9 cellular contexts compared by ENCODE assay signal in the genomic region with DNA sequence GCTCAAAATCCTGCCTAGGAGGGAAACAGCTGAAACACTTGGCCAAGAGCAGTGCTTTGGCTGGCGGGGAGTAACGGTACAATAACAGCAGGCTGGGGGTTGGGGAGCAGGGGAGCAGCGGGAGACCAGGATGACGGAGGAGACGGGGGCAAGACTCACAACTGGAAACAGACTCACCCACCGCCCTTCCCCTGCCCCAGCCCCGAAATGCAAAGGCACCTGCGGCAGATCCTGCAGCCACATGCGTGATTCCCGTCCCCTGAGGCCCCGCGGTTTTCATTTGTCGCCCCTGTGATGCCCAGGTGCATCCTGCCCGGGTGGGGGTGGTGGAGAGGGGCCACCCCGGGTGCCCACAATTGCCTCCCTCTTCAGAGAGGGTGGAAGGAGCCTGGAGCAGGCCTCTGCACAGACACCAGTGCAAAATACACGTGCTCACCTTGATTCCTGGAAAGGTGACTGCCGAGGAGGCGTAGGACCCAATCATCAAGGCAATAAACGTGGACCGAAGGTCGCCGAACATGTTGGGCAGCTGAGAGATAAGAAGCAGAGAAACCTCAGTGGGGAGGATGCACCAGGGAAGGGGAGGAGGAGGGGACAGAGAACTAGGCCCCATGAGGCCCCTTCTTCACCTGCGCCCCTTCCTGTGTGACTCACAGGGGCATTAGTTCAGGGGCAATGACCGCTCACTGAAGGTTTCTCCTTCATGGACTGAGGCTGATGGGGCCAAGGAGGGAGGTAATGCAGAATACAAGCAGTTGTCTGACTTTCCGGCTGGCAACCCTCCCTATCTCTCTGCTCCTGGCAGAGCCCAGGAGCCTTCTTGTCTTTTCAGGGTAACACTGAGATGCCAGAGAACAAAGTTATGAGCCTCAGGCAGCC. TPM values are rescaled to one million over a fixed set of nuclear protein-coding genes. Genes with fewer than 3 reads are reported as not detected.
DNase-seq lines count a peak whose midpoint lies in the region; ATAC-seq, FAIRE-seq and TF ChIP-seq lines count a peak whose summit lies in the region.
"Had no signal": no experiment of that assay in that cellular context is flagged by ENCODE, and none has a peak within 500 bp of the region (broad histone marks: within the 10 kb centered on the region; RNA-seq: fewer than 3 reads in every experiment).

No MANE protein-coding gene starts in this region.

- H2BK120ac ChIP-seq in H1 (replicated peaks; ENCODE audit: low read depth, low read length) = no peak overlapping the region

- H3K4me1 ChIP-seq in H1 (replicated peaks in 1 of 4; ENCODE audit: control insufficient read depth in 3 of 4, insufficient read depth in 4 of 4, low read length in 3 of 4) (peaks cover 0 to 6% (median under 1%) of the 10 kb centered on the region in 4 experiments; a peak in 3 of 7 replicates), HAP-1 (no peaks in the 10 kb centered on the region), gastroesophageal sphincter (peaks cover 0 to 19% (median 11%) of the 10 kb centered on the region in 3 donors)

- ATAC-seq in GM21381 (IDR thresholded peaks at IDR 0.05; ENCODE audit: unreplicated experiment) (peak; percentile 64), HG03439 (IDR thresholded peaks at IDR 0.05; ENCODE audit: unreplicated experiment) (peak; percentile 56), SK-N-SH treated with all-trans-retinoic acid at 6 μM for 48 hours (no peak), gastroesophageal sphincter (no peak)

- no peaks in the 10 kb centered on the region for H3K79me1 ChIP-seq in H1 (ENCODE audit: low read depth, low read length)

- no peak overlapping the region for H3K4ac ChIP-seq in H1 (replicated peaks; ENCODE audit: insufficient read length, low read depth, low read length)

- H4K8ac ChIP-seq in H1 (ENCODE audit: extremely low read depth, insufficient read depth, low read length) = peak overlapping the region; percentile 11; the same call in 1 of the 2 replicates

- in situ Hi-C loops in HAP-1 (cut with MboI; ENCODE audit: low sequenced_read_pairs) = no loop called here

- H2BK5ac ChIP-seq in H1 (ENCODE audit: low read depth, low read length) = peak overlapping the region; percentile 35

- no peak overlapping the region for H3K14ac ChIP-seq in H1 (ENCODE audit: insufficient read length)

- no peaks in the 10 kb centered on the region for H4K20me1 ChIP-seq in H1 (replicated peaks in 1 of 2; ENCODE audit: control insufficient read depth in 1 of 2, insufficient read depth in 2 of 2, low read length in 2 of 2)

- no peak overlapping the region for H2AFZ ChIP-seq in H1 (ENCODE audit: low read length)

- H2BK20ac ChIP-seq in H1 (ENCODE audit: low read length) = no peak overlapping the region

- TF ChIP-seq RAD21 in H1 (IDR thresholded peaks at IDR 0.05 in 1 of 2, conservative IDR thresholded peaks at IDR 0.05 in 1 of 2; ENCODE audit: low read depth in 2 of 2, low read length in 2 of 2) = no peak

- H2BK12ac ChIP-seq in H1 (ENCODE audit: low read depth, low read length) = no peak overlapping the region

- POLR2A ChIA-PET in H1 (lab: Charles Lee; ENCODE audit: partially characterized antibody) = no interaction called here

- H3K36me3 ChIP-seq in H1 (ENCODE audit: control insufficient read depth in 2 of 4, insufficient read depth in 4 of 4, low read length in 3 of 4) = no peaks in the 10 kb centered on the region
- H3K36me3 ChIP-seq in HAP-1 (replicated peaks) = peaks cover 20% of the 10 kb centered on the region
- H3K36me3 ChIP-seq in gastroesophageal sphincter = peaks cover 0 to 25% of the 10 kb centered on the region in 2 donors

- no peak for TF ChIP-seq CTCF in H1 (IDR thresholded peaks at IDR 0.05; ENCODE audit: control extremely low read depth in 1 of 3, insufficient read depth in 1 of 3, low read depth in 1 of 3, low read length in 3 of 3)
- no peak for TF ChIP-seq CTCF in gastroesophageal sphincter (IDR thresholded peaks at IDR 0.05)

- H3K23me2 ChIP-seq in H1 (ENCODE audit: low read depth, low read length) = no peaks in the 10 kb centered on the region

- no peaks in the 10 kb centered on the region for H3K79me2 ChIP-seq in H1 (ENCODE audit: control insufficient read depth in 1 of 2, insufficient read depth in 2 of 2, low read length in 2 of 2)

- H3K18ac ChIP-seq in H1 (ENCODE audit: extremely low read depth, low read length) = no peak overlapping the region; the same call in 1 of the 2 replicates

- no peaks in the 10 kb centered on the region for H3K9me3 ChIP-seq in H1 (ENCODE audit: insufficient read depth in 2 of 2, low read depth in 1 of 2, low read length in 1 of 2)
- no peaks in the 10 kb centered on the region for H3K9me3 ChIP-seq in HAP-1
- H3K9me3 ChIP-seq in gastroesophageal sphincter = no peaks in the 10 kb centered on the region

- TF ChIP-seq EP300 in H1 (IDR thresholded peaks at IDR 0.05; ENCODE audit: borderline replicate concordance in 1 of 2, low read depth in 2 of 2, low read length in 2 of 2) (no peak), gastroesophageal sphincter (IDR thresholded peaks at IDR 0.05) (no peak)

- peak overlapping the region; percentile 80 for H4K91ac ChIP-seq in H1 (replicated peaks; ENCODE audit: insufficient read length, low read length)

- FAIRE-seq in GM12891 (lab: Jason Lieb, UNC) (peak; percentile 93), H1 (lab: Jason Lieb, UNC) (no peak)

- no peak overlapping the region for H3K4me2 ChIP-seq in H1 (ENCODE audit: insufficient read depth in 1 of 2, low read depth in 2 of 2, low read length in 2 of 2)

- H3K23ac ChIP-seq in H1 (ENCODE audit: insufficient read length) = no peak overlapping the region

- H3K27ac ChIP-seq in H1 (ENCODE audit: low read depth, low read length) (no peak overlapping the region), gastroesophageal sphincter (no peak overlapping the region)

- 0 out of 2 replicates have a peak overlapping the region, but pooled peaks have one; percentile 39 for H2AK5ac ChIP-seq in H1 (ENCODE audit: low read depth, low read length)

- no peak overlapping the region for H2BK15ac ChIP-seq in H1 (ENCODE audit: low read length)

- no peak overlapping the region for H3K9ac ChIP-seq in H1 (replicated peaks in 1 of 4; ENCODE audit: extremely low read depth in 1 of 4, low read depth in 3 of 4, low read length in 3 of 4)

- DNase-seq in GM12891 (ENCODE audit: insufficient read length, low spot score) (no peak), H1 (ENCODE audit: low read depth in 1 of 2, low spot score in 2 of 2) (no peak), HAP-1 (ENCODE audit: low spot score in 2 of 2) (no peak)
- no peak for DNase-seq in activated CD4-positive, alpha-beta T cell treated with anti-CD3 and anti-CD28 coated beads for 48 hours

- H4K5ac ChIP-seq in H1 (ENCODE audit: insufficient read length, low read depth, low read length) = no peak overlapping the region

- H3K27me3 ChIP-seq in H1 (replicated peaks in 1 of 4; ENCODE audit: control insufficient read depth in 3 of 4, extremely low read depth in 1 of 4, insufficient read depth in 3 of 4, low read length in 3 of 4) (no peaks in the 10 kb centered on the region), HAP-1 (ENCODE audit: low read depth) (no peaks in the 10 kb centered on the region), gastroesophageal sphincter (no peaks in the 10 kb centered on the region)

- CTCF ChIA-PET in H1 (lab: Charles Lee; ENCODE audit: partially characterized antibody) = interaction anchor here (1.2 to 1.5 kb wide), 2 partner anchors 23 to 25 kb away, joined by 3 read pairs; no protein-coding TSS in a partner anchor

- TF ChIP-seq POLR2A in GM12891 (IDR thresholded peaks at IDR 0.05; ENCODE audit: low read depth, low read length) (no peak), H1 (IDR thresholded peaks at IDR 0.05; ENCODE audit: control extremely low read depth in 1 of 2, low read depth in 2 of 2, low read length in 2 of 2) (no peak), gastroesophageal sphincter (IDR thresholded peaks at IDR 0.05) (no peak)

- WGBS in H1 (ENCODE audit: extremely low coverage in 1 of 2, insufficient coverage in 1 of 2, insufficient read length in 1 of 2, insufficient replicate concordance in 2 of 2, low coverage in 1 of 2, low lambda C conversion rate in 2 of 2, missing lambda C conversion rate in 1 of 2), 2 experiments = 87% methylated on average over 21 of the region's 25 CpGs; no CpG with 5 or more reads in 1 of the 2 experiments
- WGBS in gastroesophageal sphincter (ENCODE audit: low coverage in 1 of 2), 2 donors = 68 to 91% methylated on average over 9 to 15 of the region's 25 CpGs

- H3K4me3 ChIP-seq in H1 (ENCODE audit: extremely low read depth in 1 of 4, insufficient read depth in 2 of 4, low read depth in 3 of 4, low read length in 4 of 4) (no peak overlapping the region), HAP-1 (no peak overlapping the region), gastroesophageal sphincter (no peak overlapping the region)

- no peak overlapping the region for H3K56ac ChIP-seq in H1 (replicated peaks; ENCODE audit: insufficient read length, low read depth, low read length)

RNA-seq across cellular contexts. Expression of a gene that starts 30.4 kb away (rescaled TPM):
- 29.8 TPM for polyA plus RNA-seq in GM12891 (2012; ENCODE audit: low read depth, missing spikeins)
- total RNA-seq in H1 (2021; fragmentation: NEBNext Ultra II Directional; extraction: Animal tissue kit (Norgen Biotek cat#: 25700)) = 63.5 and 66.5 TPM in 2 replicates
- 34.5 and 35.8 TPM in 2 replicates for polyA plus RNA-seq in H1 (2011; rRNA removed)
- polyA plus RNA-seq in H1 (2011; cell fraction: cytosol; rRNA removed) = 38.5 TPM
- 34.9 TPM for polyA plus RNA-seq in H1 (2011; cell fraction: nucleus; rRNA removed)
- 44.8 to 55.4 TPM (median 51.5 TPM) in 4 replicates for polyA plus RNA-seq in H1 (2012, experiment 1 of 2)
- polyA plus RNA-seq in H1 (2012, experiment 2 of 2) = 18.6 TPM
- polyA plus RNA-seq in H1 (2013, experiment 1 of 2) = 47.9 TPM
- 49.6 TPM for polyA plus RNA-seq in H1 (2013, experiment 2 of 2)
- 26.8 and 31.2 TPM in 2 replicates for polyA minus RNA-seq in H1 (2011; rRNA and poly(A)+ RNA removed)
- 18.7 TPM for polyA minus RNA-seq in H1 (2011; cell fraction: cytosol; rRNA and poly(A)+ RNA removed)
- 14.2 TPM for polyA minus RNA-seq in H1 (2011; cell fraction: nucleus; rRNA and poly(A)+ RNA removed)
- total RNA-seq in gastroesophageal sphincter = 10 to 100 TPM; 40.8 to 61.1 (median 45.5) TPM

RNA-seq across cellular contexts. Expression of a gene that starts 35.6 kb away (rescaled TPM):
- 2.8 TPM for polyA plus RNA-seq in GM12891 (2012; ENCODE audit: low read depth, missing spikeins)
- total RNA-seq in H1 (2021; fragmentation: NEBNext Ultra II Directional; extraction: Animal tissue kit (Norgen Biotek cat#: 25700)) = 6.6 and 7.8 TPM in 2 replicates
- polyA plus RNA-seq in H1 (2011; rRNA removed) = 10.5 and 12.6 TPM in 2 replicates
- 7.7 TPM for polyA plus RNA-seq in H1 (2011; cell fraction: cytosol; rRNA removed)
- 9.0 TPM for polyA plus RNA-seq in H1 (2011; cell fraction: nucleus; rRNA removed)
- polyA plus RNA-seq in H1 (2012, experiment 1 of 2) = 8.7 to 10.6 TPM (median 9.4 TPM) in 4 replicates
- 9.0 TPM for polyA plus RNA-seq in H1 (2012, experiment 2 of 2)
- polyA plus RNA-seq in H1 (2013, experiment 1 of 2) = 9.4 TPM
- 9.7 TPM for polyA plus RNA-seq in H1 (2013, experiment 2 of 2)
- 7.8 and 10.8 TPM in 2 replicates for polyA minus RNA-seq in H1 (2011; rRNA and poly(A)+ RNA removed)
- polyA minus RNA-seq in H1 (2011; cell fraction: cytosol; rRNA and poly(A)+ RNA removed) = 10.0 TPM
- polyA minus RNA-seq in H1 (2011; cell fraction: nucleus; rRNA and poly(A)+ RNA removed) = 8.6 TPM
- total RNA-seq in gastroesophageal sphincter = 10 to 100 TPM in 3 of 4 donors, 1 to 10 TPM in 1; 6.4 to 16.8 (median 10.4) TPM

RNA-seq across cellular contexts. Expression of a gene that starts 52.5 kb away (rescaled TPM):
- polyA plus RNA-seq in GM12891 (2012; ENCODE audit: low read depth, missing spikeins) = 1.5 TPM
- total RNA-seq in H1 (2021; fragmentation: NEBNext Ultra II Directional; extraction: Animal tissue kit (Norgen Biotek cat#: 25700)) = 1.6 TPM in 2 replicates
- polyA plus RNA-seq in H1 (2011; rRNA removed) = 1.1 and 1.5 TPM in 2 replicates
- 0.98 TPM for polyA plus RNA-seq in H1 (2011; cell fraction: cytosol; rRNA removed)
- 3.0 TPM for polyA plus RNA-seq in H1 (2011; cell fraction: nucleus; rRNA removed)
- polyA plus RNA-seq in H1 (2012, experiment 1 of 2) = 0.55 to 1.3 TPM (median 0.90 TPM) in 4 replicates
- 0.55 TPM for polyA plus RNA-seq in H1 (2012, experiment 2 of 2)
- polyA plus RNA-seq in H1 (2013, experiment 1 of 2) = 3.5 TPM
- 3.3 TPM for polyA plus RNA-seq in H1 (2013, experiment 2 of 2)
- 0.49 and 0.50 TPM in 2 replicates for polyA minus RNA-seq in H1 (2011; rRNA and poly(A)+ RNA removed)
- not detected for polyA minus RNA-seq in H1 (2011; cell fraction: cytosol; rRNA and poly(A)+ RNA removed)
- 1.5 TPM for polyA minus RNA-seq in H1 (2011; cell fraction: nucleus; rRNA and poly(A)+ RNA removed)
- 10 to 100 TPM in 3 of 4 donors, 1 to 10 TPM in 1; 8.9 to 16.8 (median 12.7) TPM for total RNA-seq in gastroesophageal sphincter
- total RNA-seq: NCI-H460 had no signal

RNA-seq across cellular contexts. Expression of a gene that starts 56.7 kb away (rescaled TPM):
- polyA plus RNA-seq in GM12891 (2012; ENCODE audit: low read depth, missing spikeins) = 2.0 TPM
- 6.0 and 7.2 TPM in 2 replicates for total RNA-seq in H1 (2021; fragmentation: NEBNext Ultra II Directional; extraction: Animal tissue kit (Norgen Biotek cat#: 25700))
- polyA plus RNA-seq in H1 (2011; rRNA removed) = 6.8 and 10.3 TPM in 2 replicates
- 8.8 TPM for polyA plus RNA-seq in H1 (2011; cell fraction: cytosol; rRNA removed)
- polyA plus RNA-seq in H1 (2011; cell fraction: nucleus; rRNA removed) = 8.7 TPM
- 5.5 to 9.1 TPM (median 7.5 TPM) in 4 replicates for polyA plus RNA-seq in H1 (2012, experiment 1 of 2)
- polyA plus RNA-seq in H1 (2012, experiment 2 of 2) = 5.8 TPM
- polyA plus RNA-seq in H1 (2013, experiment 1 of 2) = 13.2 TPM
- 13.9 TPM for polyA plus RNA-seq in H1 (2013, experiment 2 of 2)
- polyA minus RNA-seq in H1 (2011; rRNA and poly(A)+ RNA removed) = 2.0 and 3.0 TPM in 2 replicates
- polyA minus RNA-seq in H1 (2011; cell fraction: cytosol; rRNA and poly(A)+ RNA removed) = 3.5 TPM
- 3.0 TPM for polyA minus RNA-seq in H1 (2011; cell fraction: nucleus; rRNA and poly(A)+ RNA removed)
- 10 to 100 TPM; 17.4 to 33.4 (median 22.2) TPM for total RNA-seq in gastroesophageal sphincter

Comparison
In these comparisons a context has a peak if more than half of its experiments do, and no peak if none do; other contexts are left out.
1. ATAC-seq: peak in GM21381 (single experiment) and HG03439 (single experiment); none in SK-N-SH treated with all-trans-retinoic acid at 6 μM for 48 hours (single experiment) and gastroesophageal sphincter (single experiment).